1 cellular context compared by ENCODE assay signal in genomic region chr5:181205735-181206401, GRCh38.
TF ChIP-seq lines count a peak whose summit lies in the region.

No MANE protein-coding gene starts in this region.

TF ChIP-seq in IMR-90, 13 proteins besides CTCF, POLR2A, EP300 and RAD21 (continued from another document):
- TF ChIP-seq FOS (IDR thresholded peaks at IDR 0.05; ENCODE audit: low read depth, low read length) (no peak), CEBPB (IDR thresholded peaks at IDR 0.05; ENCODE audit: low read depth, low read length) (no peak), USF2 (IDR thresholded peaks at IDR 0.05; ENCODE audit: low read depth, low read length) (no peak), RCOR1 (IDR thresholded peaks at IDR 0.05; ENCODE audit: insufficient replicate concordance, low read length) (no peak), MAFK (IDR thresholded peaks at IDR 0.05; ENCODE audit: low read depth, low read length) (no peak), MAZ (IDR thresholded peaks at IDR 0.05; ENCODE audit: borderline replicate concordance, low read depth, low read length) (no peak)
